In the genomic region with DNA sequence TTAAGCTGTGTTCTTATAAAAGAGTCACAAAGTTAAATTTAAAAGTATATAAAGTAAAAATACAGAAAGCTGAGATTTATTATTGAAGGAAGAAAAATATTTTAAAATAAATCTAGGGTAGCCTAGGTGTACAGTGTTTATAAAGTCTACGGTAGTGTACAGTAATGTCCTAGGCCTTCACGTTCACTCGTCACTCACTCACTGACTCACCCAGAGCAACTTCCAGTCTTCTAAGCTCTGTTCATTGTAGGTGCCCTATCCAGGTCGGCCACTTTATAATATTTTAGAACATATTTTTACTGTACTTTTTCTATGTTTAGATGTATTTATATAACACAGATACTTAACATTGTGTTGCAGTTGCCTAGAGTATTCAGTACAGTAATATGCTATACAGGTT, we compare ENCODE assay signal across 20 cellular contexts.
"Had no signal": no experiment of that assay in that cellular context is flagged by ENCODE, and none has a peak within 500 bp of the region (broad histone marks: within the 10 kb centered on the region; RNA-seq: fewer than 3 reads in every experiment).

No MANE protein-coding gene starts in this region.

- H3K27me3 ChIP-seq: adrenal gland, ovary, suprapubic skin, transverse colon, uterus had no signal

- DNase-seq: activated gamma-delta T cell treated with Interleukin-2 at 50 U/mL for 16 hours; activated T-cell treated with anti-CD3 and anti-CD28 coated beads, Interleukin-2, amount 50 U/mL, for 72 hours; effector memory CD8-positive, alpha-beta T cell; foreskin melanocyte; glutamatergic neuron; kidney glomerular epithelial cell; natural killer cell; ovary; psoas muscle; right cardiac atrium; stimulated activated CD4-positive, alpha-beta T cell treated with anti-CD3 and anti-CD28 coated beads, Interleukin-15, amount 100 ng/mL, for 24 hours; stimulated activated CD4-positive, alpha-beta T cell treated with anti-CD3 and anti-CD28 coated beads, Interleukin-2, amount 100 ng/mL, for 48 hours; stimulated activated naive CD8-positive, alpha-beta T cell treated with anti-CD3 and anti-CD28 coated beads, Interleukin-15, amount 100 ng/mL, for 72 hours; T-cell; transverse colon; uterus had no signal

- H3K36me3 Mint-ChIP-seq: natural killer cell had no signal

- H3K27ac Mint-ChIP-seq: activated naive CD4-positive, alpha-beta T cell treated with anti-CD3 and anti-CD28 coated beads, Interleukin-2, amount 50 U/mL, for 72 hours; activated T-cell treated with anti-CD3 and anti-CD28 coated beads, Interleukin-2, amount 50 U/mL, for 72 hours; effector memory CD8-positive, alpha-beta T cell; natural killer cell; stimulated activated naive CD8-positive, alpha-beta T cell treated with anti-CD3 and anti-CD28 coated beads, Interleukin-15, amount 100 ng/mL, for 72 hours; T-cell had no signal

- ATAC-seq: activated naive CD4-positive, alpha-beta T cell treated with anti-CD3 and anti-CD28 coated beads, Interleukin-2, amount 50 U/mL, for 72 hours; activated T-cell treated with anti-CD3 and anti-CD28 coated beads, Interleukin-2, amount 50 U/mL, for 72 hours; effector memory CD8-positive, alpha-beta T cell; natural killer cell; stimulated activated naive CD8-positive, alpha-beta T cell treated with anti-CD3 and anti-CD28 coated beads, Interleukin-15, amount 100 ng/mL, for 72 hours; T-cell had no signal

- H3K4me1 ChIP-seq: psoas muscle, suprapubic skin, transverse colon, uterus had no signal

- H3K36me3 ChIP-seq: adrenal gland, ovary, uterus had no signal

- H3K4me3 Mint-ChIP-seq: activated T-cell treated with anti-CD3 and anti-CD28 coated beads, Interleukin-2, amount 50 U/mL, for 72 hours; effector memory CD8-positive, alpha-beta T cell; natural killer cell; stimulated activated naive CD8-positive, alpha-beta T cell treated with anti-CD3 and anti-CD28 coated beads, Interleukin-15, amount 100 ng/mL, for 72 hours; T-cell had no signal

- H3K9me3 Mint-ChIP-seq: activated naive CD4-positive, alpha-beta T cell treated with anti-CD3 and anti-CD28 coated beads, Interleukin-2, amount 50 U/mL, for 72 hours; activated T-cell treated with anti-CD3 and anti-CD28 coated beads, Interleukin-2, amount 50 U/mL, for 72 hours; effector memory CD8-positive, alpha-beta T cell; natural killer cell; stimulated activated naive CD8-positive, alpha-beta T cell treated with anti-CD3 and anti-CD28 coated beads, Interleukin-15, amount 100 ng/mL, for 72 hours; T-cell had no signal

- H3K4me3 ChIP-seq: adrenal gland, ovary, psoas muscle, skin epidermis, suprapubic skin, transverse colon, uterus had no signal

- H3K27ac ChIP-seq: adrenal gland, ovary, psoas muscle, skin epidermis, suprapubic skin, transverse colon, uterus had no signal

- H3K27me3 Mint-ChIP-seq: effector memory CD8-positive, alpha-beta T cell; stimulated activated naive CD8-positive, alpha-beta T cell treated with anti-CD3 and anti-CD28 coated beads, Interleukin-15, amount 100 ng/mL, for 72 hours; T-cell had no signal

- H3K9me3 ChIP-seq: adrenal gland, ovary, psoas muscle, suprapubic skin, transverse colon, uterus had no signal
